Comparison of ENCODE assay signal across 18 cellular contexts in genomic region chr3:39961404-39961693, GRCh38.
DNase-seq lines count a peak whose midpoint lies in the region; ATAC-seq and TF ChIP-seq lines count a peak whose summit lies in the region.
"Had no signal": no experiment of that assay in that cellular context is flagged by ENCODE, and none has a peak within 500 bp of the region (broad histone marks: within the 10 kb centered on the region; RNA-seq: fewer than 3 reads in every experiment).

No MANE protein-coding gene starts in this region.

- no peak overlapping the region for H3K4me3 ChIP-seq in sigmoid colon
- H3K4me3 ChIP-seq in vagina: no peak overlapping the region
- no peak overlapping the region for H3K4me3 ChIP-seq in mucosa of descending colon

- 62 to 77% methylated on average over 5 of the region's 5 CpGs for WGBS in sigmoid colon, 2 donors

- H3K36me3 ChIP-seq in sigmoid colon (no peaks in the 10 kb centered on the region), vagina (no peaks in the 10 kb centered on the region), mucosa of descending colon (ENCODE audit: low read depth) (no peaks in the 10 kb centered on the region)

- H3K9me3 ChIP-seq in sigmoid colon (no peaks in the 10 kb centered on the region), vagina (no peaks in the 10 kb centered on the region), mucosa of descending colon (no peaks in the 10 kb centered on the region)

- no peak for TF ChIP-seq POLR2A in sigmoid colon (IDR thresholded peaks at IDR 0.05)
- TF ChIP-seq POLR2A in vagina (IDR thresholded peaks at IDR 0.05): no peak

- H3K27ac ChIP-seq in sigmoid colon (peak overlapping the region in 3 of 4 donors; percentile 47 to 59 (median 53)), vagina (peak overlapping the region; percentile 4)
- H3K27ac ChIP-seq: KMS-11 had no signal

- TF ChIP-seq EP300 in sigmoid colon (IDR thresholded peaks at IDR 0.05): no peak

- ATAC-seq in Right ventricle myocardium superior (ENCODE audit: poor library complexity) (peak; percentile 47), mucosa of descending colon (no peak)
- ATAC-seq: naive thymus-derived CD8-positive, alpha-beta T cell; T-cell had no signal

- H3K27me3 ChIP-seq in sigmoid colon: no peaks in the 10 kb centered on the region
- no peaks in the 10 kb centered on the region for H3K27me3 ChIP-seq in vagina

- intact Hi-C loops in Right ventricle myocardium superior (cut with DNase I): no loop called here
- intact Hi-C loops in sigmoid colon (cut with DNase I): no loop called here
- intact Hi-C loops in vagina (cut with DNase I): no loop called here
- intact Hi-C loops in mucosa of descending colon (cut with DNase I, micrococcal nuclease): no loop called here

- TF ChIP-seq CTCF in sigmoid colon (IDR thresholded peaks at IDR 0.05) (no peak), vagina (IDR thresholded peaks at IDR 0.05) (no peak), mucosa of descending colon (IDR thresholded peaks at IDR 0.05) (no peak)

- peak; percentile 20 for DNase-seq in cerebellar cortex (ENCODE audit: low spot score)
- no peak for DNase-seq in Right ventricle myocardium superior
- no peak for DNase-seq in sigmoid colon
- DNase-seq in vagina (ENCODE audit: extremely low spot score in 2 of 2): no peak
- DNase-seq in RKO (ENCODE audit: low spot score): no peak
- no peak for DNase-seq in activated CD4-positive, alpha-beta T cell treated with anti-CD3 and anti-CD28 coated beads, Interleukin-2, amount 50 U/mL, for 48 hours
- no peak for DNase-seq in mucosa of descending colon
- DNase-seq: activated CD4-positive, alpha-beta T cell treated with anti-CD3 and anti-CD28 coated beads, Interleukin-2, amount 50 U/mL, for 1 hour; activated naive CD4-positive, alpha-beta T cell treated with Interleukin-2 at 50 U/mL for 16 hours; cortex of kidney; erythroblast; mesenchymal stem cell; naive thymus-derived CD8-positive, alpha-beta T cell; NCI-H1048; NCI-H2081 treated with DMSO at 0.1 percent for 48 hours; NCI-H510A; T-cell had no signal

- H3K4me1 ChIP-seq in sigmoid colon (peaks cover 0 to 36% (median 32%) of the 10 kb centered on the region in 4 donors), vagina (peaks cover 26% of the 10 kb centered on the region), mucosa of descending colon (ENCODE audit: low read depth) (no peaks in the 10 kb centered on the region)
